Comparison of ENCODE assay signal across 29 cellular contexts in the genomic region with DNA sequence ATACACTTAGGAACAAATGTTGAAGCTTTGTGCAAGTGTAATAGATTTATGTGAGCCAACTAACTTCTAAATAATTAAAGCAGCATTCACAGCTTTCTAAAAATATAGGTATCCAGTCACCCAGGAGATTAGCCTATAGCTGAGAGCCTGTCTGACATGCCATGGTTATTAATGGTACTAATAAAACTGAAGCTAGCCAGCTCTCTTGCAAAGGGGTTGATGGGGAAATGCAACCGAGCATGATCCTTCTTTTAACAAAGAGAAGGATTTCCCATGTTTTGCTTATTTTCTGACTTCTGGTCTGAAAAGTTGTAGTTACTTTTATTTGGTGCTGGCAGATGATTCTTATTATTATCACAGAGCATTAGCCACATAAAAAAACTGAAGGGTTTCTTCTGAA.
"Had no signal": no experiment of that assay in that cellular context is flagged by ENCODE, and none has a peak within 500 bp of the region (broad histone marks: within the 10 kb centered on the region; RNA-seq: fewer than 3 reads in every experiment).

No MANE protein-coding gene starts in this region.

- H3K9me3 ChIP-seq: ovary, psoas muscle, suprapubic skin, testis, tibial nerve, upper lobe of left lung, vagina had no signal

- H3K27ac ChIP-seq: neural progenitor cell, ovary, parathyroid adenoma, psoas muscle, skin epidermis, suprapubic skin, testis, tibial nerve, upper lobe of left lung, vagina had no signal

- ATAC-seq: naive thymus-derived CD4-positive, alpha-beta T cell; natural killer cell; psoas muscle; right cardiac atrium; sciatic nerve; stimulated activated memory B cell treated with anti-CD40 and anti-IgM and Interleukin-4, amounts not matched to agents 10 μg/mL and 1 μg/mL and 100 μg/mL, for 72 hours; stimulated activated naive CD8-positive, alpha-beta T cell treated with anti-CD3 and anti-CD28 coated beads, Interleukin-15, amount 100 ng/mL, for 72 hours; stimulated activated naive CD8-positive, alpha-beta T cell treated with anti-CD3 and anti-CD28 coated beads, Interleukin-15, Interleukin-2, amounts not matched to agents 100 U/mL and 50 U/mL, for 24 hours had no signal

- H3K27me3 ChIP-seq: neural progenitor cell, ovary, suprapubic skin, testis, tibial nerve, upper lobe of left lung, vagina had no signal

- H3K27ac Mint-ChIP-seq: naive thymus-derived CD4-positive, alpha-beta T cell; natural killer cell; neural progenitor cell; progenitor cell of endocrine pancreas; stimulated activated memory B cell treated with anti-CD40 and anti-IgM and Interleukin-4, amounts not matched to agents 10 μg/mL and 1 μg/mL and 100 μg/mL, for 72 hours; stimulated activated naive CD8-positive, alpha-beta T cell treated with anti-CD3 and anti-CD28 coated beads, Interleukin-15, amount 100 ng/mL, for 72 hours had no signal

- H3K79me2 ChIP-seq: parathyroid adenoma had no signal

- H3K27me3 Mint-ChIP-seq: naive thymus-derived CD4-positive, alpha-beta T cell; progenitor cell of endocrine pancreas; stimulated activated memory B cell treated with anti-CD40 and anti-IgM and Interleukin-4, amounts not matched to agents 10 μg/mL and 1 μg/mL and 100 μg/mL, for 72 hours; stimulated activated naive CD8-positive, alpha-beta T cell treated with anti-CD3 and anti-CD28 coated beads, Interleukin-15, amount 100 ng/mL, for 72 hours had no signal

- H2AFZ ChIP-seq: neural progenitor cell, parathyroid adenoma had no signal

- H3K9me3 Mint-ChIP-seq: neural progenitor cell had no signal

- H3K36me3 Mint-ChIP-seq: naive thymus-derived CD4-positive, alpha-beta T cell; neural progenitor cell; stimulated activated memory B cell treated with anti-CD40 and anti-IgM and Interleukin-4, amounts not matched to agents 10 μg/mL and 1 μg/mL and 100 μg/mL, for 72 hours had no signal

- H3K4me1 ChIP-seq: neural progenitor cell, parathyroid adenoma, psoas muscle, suprapubic skin, testis, tibial nerve, upper lobe of left lung, vagina had no signal

- H3K4me3 ChIP-seq: neural progenitor cell, ovary, psoas muscle, skin epidermis, suprapubic skin, testis, tibial nerve, upper lobe of left lung, vagina had no signal

- H3K4me1 Mint-ChIP-seq: naive thymus-derived CD4-positive, alpha-beta T cell; natural killer cell; stimulated activated memory B cell treated with anti-CD40 and anti-IgM and Interleukin-4, amounts not matched to agents 10 μg/mL and 1 μg/mL and 100 μg/mL, for 72 hours; stimulated activated naive CD8-positive, alpha-beta T cell treated with anti-CD3 and anti-CD28 coated beads, Interleukin-15, amount 100 ng/mL, for 72 hours had no signal

- FAIRE-seq: urothelium cell line had no signal

- DNase-seq: naive thymus-derived CD4-positive, alpha-beta T cell; natural killer cell; occipital lobe; ovary; posterior cingulate gyrus; psoas muscle; right cardiac atrium; stimulated activated CD4-positive, alpha-beta T cell treated with anti-CD3 and anti-CD28 coated beads, Interleukin-15, amount 100 ng/mL, for 24 hours; stimulated activated CD4-positive, alpha-beta T cell treated with anti-CD3 and anti-CD28 coated beads, Interleukin-2, amount 100 ng/mL, for 24 hours; stimulated activated CD4-positive, alpha-beta T cell treated with anti-CD3 and anti-CD28 coated beads, Interleukin-4, amount 100 ng/mL, for 1 hour; stimulated activated CD4-positive, alpha-beta T cell treated with anti-CD3 and anti-CD28 coated beads, Interleukin-4, amount 100 ng/mL, for 4 hours; stimulated activated CD8-positive, alpha-beta memory T cell treated with anti-CD3 and anti-CD28 coated beads, Interleukin-4, amount 100 ng/mL, for 48 hours; stimulated activated naive CD4-positive, alpha-beta T cell; stimulated activated naive CD8-positive, alpha-beta T cell treated with anti-CD3 and anti-CD28 coated beads, Interleukin-15, amount 100 ng/mL, for 72 hours; stimulated activated naive CD8-positive, alpha-beta T cell treated with anti-CD3 and anti-CD28 coated beads, Interleukin-15, Interleukin-2, amounts not matched to agents 100 U/mL and 50 U/mL, for 24 hours; substantia nigra; testis; trophoblast cell; upper lobe of left lung had no signal

- H3K9ac ChIP-seq: neural progenitor cell, parathyroid adenoma had no signal

- H3K4me2 ChIP-seq: neural progenitor cell had no signal

- H3K4me3 Mint-ChIP-seq: naive thymus-derived CD4-positive, alpha-beta T cell; natural killer cell; neural progenitor cell; stimulated activated memory B cell treated with anti-CD40 and anti-IgM and Interleukin-4, amounts not matched to agents 10 μg/mL and 1 μg/mL and 100 μg/mL, for 72 hours; stimulated activated naive CD8-positive, alpha-beta T cell treated with anti-CD3 and anti-CD28 coated beads, Interleukin-15, amount 100 ng/mL, for 72 hours had no signal

- H3K36me3 ChIP-seq: neural progenitor cell, ovary, suprapubic skin, tibial nerve, upper lobe of left lung, vagina had no signal
